1 cellular context compared by ENCODE assay signal in genomic region chr5:166358127-166358840, GRCh38.
A peak's percentile ranks its signal among the peaks of the same experiment; 100 is the strongest.
TF ChIP-seq lines count a peak whose summit lies in the region.

No MANE protein-coding gene starts in this region.

TF ChIP-seq in H1, 55 proteins besides CTCF, POLR2A, EP300 and RAD21 (continued from another document):
- TF ChIP-seq CHD7 (IDR thresholded peaks at IDR 0.05; ENCODE audit: insufficient replicate concordance, low read length) (peak; percentile 47), SIRT6 (IDR thresholded peaks at IDR 0.05; ENCODE audit: low read length) (no peak), KDM5A (IDR thresholded peaks at IDR 0.05; ENCODE audit: low read length) (no peak), CEBPB (IDR thresholded peaks at IDR 0.05; ENCODE audit: low read depth, low read length) (no peak), TEAD4 (IDR thresholded peaks at IDR 0.05; ENCODE audit: low read depth, low read length) (peak; percentile 98)
TF ChIP-seq in H1: peak in this region for 2.
